Comparison of ENCODE assay signal across 31 cellular contexts in the genomic region with DNA sequence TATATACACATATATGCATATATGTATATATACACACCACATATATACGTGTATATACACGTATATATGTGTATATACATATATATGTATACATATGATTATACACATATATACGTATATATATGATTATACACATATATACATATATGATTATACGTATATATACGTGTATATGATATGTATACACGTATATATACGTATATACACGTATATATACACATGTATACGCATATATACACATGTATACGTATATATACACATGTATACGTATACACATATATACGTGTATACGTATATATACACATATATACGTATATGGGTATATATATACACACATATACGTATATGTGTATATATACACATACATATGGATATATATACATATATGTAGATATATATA.
"Had no signal": no experiment of that assay in that cellular context is flagged by ENCODE, and none has a peak within 500 bp of the region (broad histone marks: within the 10 kb centered on the region; RNA-seq: fewer than 3 reads in every experiment).

No MANE protein-coding gene starts in this region.

- H3K4me3 ChIP-seq: adrenal gland, body of pancreas, breast epithelium had no signal

- ATAC-seq: activated CD8-positive, alpha-beta T cell treated with anti-CD3 and anti-CD28 coated beads for 36 hours; activated naive CD4-positive, alpha-beta T cell treated with anti-CD3 and anti-CD28 coated beads, Interleukin-2, amount 50 U/mL, for 72 hours; activated T-cell treated with anti-CD3 and anti-CD28 coated beads, Interleukin-2, amount 50 U/mL, for 4 hours; activated T-cell treated with anti-CD3 and anti-CD28 coated beads, Interleukin-2, amount 50 U/mL, for 72 hours; activated T-helper 17 cell treated with anti-CD3 and anti-CD28 coated beads, Interleukin-2, amount 50 U/mL, for 72 hours; body of pancreas had no signal

- H3K27ac ChIP-seq: adrenal gland, body of pancreas, brain microvascular endothelial cell, breast epithelium had no signal

- H3K27me3 ChIP-seq: adrenal gland, body of pancreas, brain microvascular endothelial cell had no signal

- FAIRE-seq: astrocyte had no signal

- H3K36me3 ChIP-seq: adrenal gland, brain microvascular endothelial cell, breast epithelium had no signal

- DNase-seq: activated B cell treated with CpG ODN at 0.5 μM for 24 hours; activated CD4-positive, alpha-beta memory T cell treated with anti-CD3 and anti-CD28 coated beads for 36 hours; activated CD4-positive, alpha-beta T cell treated with anti-CD3 and anti-CD28 coated beads for 4 hours; activated CD4-positive, alpha-beta T cell treated with anti-CD3 and anti-CD28 coated beads, Interleukin-2, amount 10 ng/mL, durations not matched to agents 24 days and 14 days; activated CD4-positive, alpha-beta T cell treated with anti-CD3 and anti-CD28 coated beads, Interleukin-2, amount 50 U/mL, for 1 hour; activated CD4-positive, alpha-beta T cell treated with anti-CD3 and anti-CD28 coated beads, Interleukin-2, amount 50 U/mL, for 4 hours; activated CD4-positive, CD25-positive, alpha-beta regulatory T cell treated with anti-CD3 and anti-CD28 coated beads, Interleukin-2, amount 50 U/mL, for 72 hours; activated CD8-positive, alpha-beta memory T cell treated with anti-CD3 and anti-CD28 coated beads, Interleukin-2, amount 50 U/mL, for 4 hours; activated CD8-positive, alpha-beta T cell treated with anti-CD3 and anti-CD28 coated beads for 36 hours; activated effector memory CD4-positive, alpha-beta T cell treated with anti-CD3 and anti-CD28 coated beads, Interleukin-2, amount 50 U/mL, for 16 hours; activated gamma-delta T cell treated with Interleukin-2 at 50 U/mL for 16 hours; activated naive CD4-positive, alpha-beta T cell; activated naive CD4-positive, alpha-beta T cell treated with anti-CD3 and anti-CD28 coated beads for 36 hours; activated naive CD4-positive, alpha-beta T cell treated with anti-CD3 and anti-CD28 coated beads, Interleukin-2, amount 50 U/mL, for 16 hours; activated naive CD8-positive, alpha-beta T cell treated with anti-CD3 and anti-CD28 coated beads for 36 hours; activated T-cell treated with anti-CD3 and anti-CD28 coated beads for 4 hours; activated T-cell treated with anti-CD3 and anti-CD28 coated beads, Interleukin-2, amount 50 U/mL, for 1 hour; activated T-cell treated with anti-CD3 and anti-CD28 coated beads, Interleukin-2, amount 50 U/mL, for 4 hours; activated T-cell treated with anti-CD3 and anti-CD28 coated beads, Interleukin-2, amount 50 U/mL, for 72 hours; adrenal gland; amniotic stem cell; aorta; body of pancreas; brain microvascular endothelial cell; central memory CD4-positive, alpha-beta T cell; T-helper 2 cell; T-helper 9 cell had no signal

- H3K9me3 ChIP-seq: adrenal gland, body of pancreas had no signal
